Comparison of ENCODE assay signal across 8 cellular contexts in genomic region chr20:31712564-31713311, GRCh38. TPM values are rescaled to one million over a fixed set of nuclear protein-coding genes. Genes with fewer than 3 reads are reported as not detected.
DNase-seq lines count a peak whose midpoint lies in the region; ATAC-seq and TF ChIP-seq lines count a peak whose summit lies in the region.

No MANE protein-coding gene starts in this region.

- peak overlapping the region; percentile 45 for H3K4me2 ChIP-seq in OCI-LY1 (ENCODE audit: low read length)

- H3K4me1 ChIP-seq in OCI-LY1 (ENCODE audit: insufficient read depth, low read length, severe bottlenecking) (peaks cover 94% of the 10 kb centered on the region), right lobe of liver (peaks cover 0 to 66% (median 32%) of the 10 kb centered on the region in 4 donors)

- DNase-seq in Daoy (ENCODE audit: low read depth) (peak; percentile 93), ecto neural progenitor cell (ENCODE audit: low spot score) (peak; percentile 78), right lobe of liver (peak in 1 of 3 donors; percentile 58), substantia nigra (lab: John Stamatoyannopoulos, UW) (peak in 47 of 49 donors; percentile 20 to 93 (median 76)), NCI-H82 (lab: John Stamatoyannopoulos, UW) (no peak)

- ATAC-seq in right lobe of liver: peak; percentile 49 to 84 (median 52)
- no peak for ATAC-seq in GM21515 (IDR thresholded peaks at IDR 0.05; ENCODE audit: unreplicated experiment)
- no peak for ATAC-seq in HG02884 (IDR thresholded peaks at IDR 0.05; ENCODE audit: unreplicated experiment)

- TF ChIP-seq CTCF in OCI-LY1 (IDR thresholded peaks at IDR 0.05; ENCODE audit: low read length) (no peak), right lobe of liver (IDR thresholded peaks at IDR 0.05) (no peak)

- H3K79me2 ChIP-seq in OCI-LY1 (ENCODE audit: insufficient read depth, low read length): peaks cover 27% of the 10 kb centered on the region

- no peaks in the 10 kb centered on the region for H3K9me2 ChIP-seq in OCI-LY1 (ENCODE audit: low read depth, low read length)

- H3K27me3 ChIP-seq in OCI-LY1 (ENCODE audit: insufficient read depth, low read length): no peaks in the 10 kb centered on the region
- H3K27me3 ChIP-seq in right lobe of liver: no peaks in the 10 kb centered on the region

- TF ChIP-seq POLR2A in right lobe of liver (IDR thresholded peaks at IDR 0.05): no peak

- H3K36me3 ChIP-seq in OCI-LY1 (ENCODE audit: insufficient read depth, low read length): peaks cover 67% of the 10 kb centered on the region
- H3K36me3 ChIP-seq in right lobe of liver: peaks cover 0 to under 1% (median 0%) of the 10 kb centered on the region in 4 donors

- H2AFZ ChIP-seq in OCI-LY1 (ENCODE audit: low read length): no peak overlapping the region

- H3K9me3 ChIP-seq in OCI-LY1 (ENCODE audit: low read length) (no peaks in the 10 kb centered on the region), right lobe of liver (no peaks in the 10 kb centered on the region)

- no peaks in the 10 kb centered on the region for H4K20me1 ChIP-seq in OCI-LY1 (ENCODE audit: insufficient read depth, low read length)

- H3K4me3 ChIP-seq in OCI-LY1 (ENCODE audit: low read depth, low read length, poor library complexity, severe bottlenecking): peak overlapping the region; percentile 12
- H3K4me3 ChIP-seq in right lobe of liver: no peak overlapping the region

- peak overlapping the region; percentile 36; the same call in 1 of the 2 replicates for H3K9ac ChIP-seq in OCI-LY1 (ENCODE audit: low read length)

- H3K27ac ChIP-seq in OCI-LY1 (ENCODE audit: low read depth, low read length, poor library complexity, severe bottlenecking) (peak overlapping the region; percentile 96), right lobe of liver (peak overlapping the region; percentile 49 to 88 (median 82)), substantia nigra (ENCODE audit: low read depth, low read length, poor library complexity, severe bottlenecking) (peak overlapping the region; percentile 98)

- no peaks in the 10 kb centered on the region for H3F3A ChIP-seq in OCI-LY1 (ENCODE audit: insufficient read depth, low read length)

- intact Hi-C loops in right lobe of liver (cut with DNase I): no loop called here

- 32% methylated on average over 6 of the region's 8 CpGs for WGBS in right lobe of liver (ENCODE audit: insufficient coverage, low coverage, low lambda C conversion rate, missing lambda C conversion rate)

RNA-seq across cellular contexts. Expression of gene BCL2L1, which starts 9.9 kb away (rescaled TPM):
- total RNA-seq in Daoy (2014; rRNA removed; shearing (Covaris generic)): 49.1 and 55.1 TPM in 2 replicates
- 10 to 100 TPM; 30.5 to 96.1 (median 63.4) TPM for total RNA-seq in right lobe of liver

RNA-seq across cellular contexts. Expression of gene TPX2, which starts 26.4 kb away (rescaled TPM):
- total RNA-seq in Daoy (2014; rRNA removed; shearing (Covaris generic)): 222 and 237 TPM in 2 replicates
- total RNA-seq in right lobe of liver: 1 to 10 TPM in 5 of 6 experiments, under 1 TPM in 1; 0.56 to 8.3 (median 2.8) TPM

Comparison
In these comparisons a context has a peak if more than half of its experiments do, and no peak if none do; other contexts are left out.
1. ATAC-seq: peak in right lobe of liver (4 of 4); none in GM21515 (single experiment) and HG02884 (single experiment).
2. RNA of gene TPX2, which starts 26.4 kb away (total RNA-seq): 222 to 237 TPM in Daoy; 0.56 to 8.3 TPM in right lobe of liver; every median in the first group is over 10 times any median in the second.
3. Peak in every context shown above with its lines, with median percentiles within 50 percentile points of each other: H3K27ac ChIP-seq.